In genomic region chr9:89023788-89024187, GRCh38 we compare ENCODE assay signal across 20 cellular contexts. TPM values are rescaled to one million over a fixed set of nuclear protein-coding genes. Genes with fewer than 3 reads are reported as not detected.
DNase-seq lines count a peak whose midpoint lies in the region; TF ChIP-seq lines count a peak whose summit lies in the region.
"Had no signal": no experiment of that assay in that cellular context is flagged by ENCODE, and none has a peak within 500 bp of the region (broad histone marks: within the 10 kb centered on the region; RNA-seq: fewer than 3 reads in every experiment).

No MANE protein-coding gene starts in this region.

- peak overlapping the region in 1 of 7 donors; percentile 46 for H3K27ac Mint-ChIP-seq in CD14-positive monocyte
- H3K27ac Mint-ChIP-seq: activated naive CD8-positive, alpha-beta T cell treated with anti-CD3 and anti-CD28 coated beads, Interleukin-2, amount 10 ng/mL, durations not matched to agents 7 days and 5 days; CD4-positive, alpha-beta memory T cell; memory B cell; natural killer cell had no signal

- H3K9me3 Mint-ChIP-seq in CD14-positive monocyte: peaks cover 0 to 6% (median 0%) of the 10 kb centered on the region in 7 donors
- H3K9me3 Mint-ChIP-seq: activated naive CD8-positive, alpha-beta T cell treated with anti-CD3 and anti-CD28 coated beads, Interleukin-2, amount 10 ng/mL, durations not matched to agents 7 days and 5 days; natural killer cell had no signal

- peaks cover 21% of the 10 kb centered on the region for H3K4me1 Mint-ChIP-seq in CD14-positive monocyte
- H3K4me1 Mint-ChIP-seq: activated naive CD8-positive, alpha-beta T cell treated with anti-CD3 and anti-CD28 coated beads, Interleukin-2, amount 10 ng/mL, durations not matched to agents 7 days and 5 days; CD4-positive, alpha-beta memory T cell; memory B cell had no signal

- TF ChIP-seq CTCF in AG10803 (conservative IDR thresholded peaks at IDR 0.05; ENCODE audit: low read length): no peak
- TF ChIP-seq CTCF in brain microvascular endothelial cell (IDR thresholded peaks at IDR 0.05; ENCODE audit: low read depth, low read length, missing control alignments): no peak
- no peak for TF ChIP-seq CTCF in neutrophil (IDR thresholded peaks at IDR 0.05)
- no peak for TF ChIP-seq CTCF in CD14-positive monocyte (IDR thresholded peaks at IDR 0.05)

- intact Hi-C loops in CD14-positive monocyte (cut with micrococcal nuclease): no loop called here

- no peak overlapping the region for H3K4me3 Mint-ChIP-seq in CD14-positive monocyte
- H3K4me3 Mint-ChIP-seq: activated naive CD8-positive, alpha-beta T cell treated with anti-CD3 and anti-CD28 coated beads, Interleukin-2, amount 10 ng/mL, durations not matched to agents 7 days and 5 days; memory B cell; natural killer cell had no signal

- H3K9me3 ChIP-seq in neutrophil: no peaks in the 10 kb centered on the region

- in situ Hi-C loops in brain microvascular endothelial cell (cut with HindIII; ENCODE audit: low pct_ligation_motif_present, low sequenced_read_pairs): no loop called here

- peak; percentile 10 for DNase-seq in AG10803 (ENCODE audit: low read depth)
- peak; percentile 27 for DNase-seq in MV-4-11 (lab: John Stamatoyannopoulos, UW)
- no peak for DNase-seq in brain microvascular endothelial cell
- no peak for DNase-seq in CD14-positive monocyte (ENCODE audit: low spot score)
- DNase-seq in activated CD4-positive, CD25-positive, alpha-beta regulatory T cell (lab: John Stamatoyannopoulos, UW): no peak
- DNase-seq in NCI-H748 (lab: John Stamatoyannopoulos, UW; ENCODE audit: unreplicated experiment): no peak
- no peak for DNase-seq in NCI-H187 treated with DMSO at 0.1 percent for 48 hours (lab: John Stamatoyannopoulos, UW)
- DNase-seq: activated CD4-positive, alpha-beta T cell treated with anti-CD3 and anti-CD28 coated beads for 1 hour; activated naive CD8-positive, alpha-beta T cell treated with anti-CD3 and anti-CD28 coated beads, Interleukin-2, amount 10 ng/mL, durations not matched to agents 7 days and 5 days; CD4-positive, alpha-beta memory T cell; dermis blood vessel endothelial cell; foreskin melanocyte; natural killer cell; NCI-H69; posterior cingulate gyrus; stimulated activated CD4-positive, alpha-beta T cell treated with anti-CD3 and anti-CD28 coated beads, Interleukin-1b, Interleukin-23, amount 100 ng/mL, for 48 hours; stimulated activated naive CD8-positive, alpha-beta T cell treated with anti-CD3 and anti-CD28 coated beads, Interleukin-15, Interleukin-2, amounts not matched to agents 100 U/mL and 50 U/mL, for 24 hours had no signal

- H3K36me3 Mint-ChIP-seq in CD14-positive monocyte: no peaks in the 10 kb centered on the region
- H3K36me3 Mint-ChIP-seq: activated naive CD8-positive, alpha-beta T cell treated with anti-CD3 and anti-CD28 coated beads, Interleukin-2, amount 10 ng/mL, durations not matched to agents 7 days and 5 days; CD4-positive, alpha-beta memory T cell; memory B cell; natural killer cell had no signal

- H3K4me1 ChIP-seq in neutrophil (ENCODE audit: control insufficient read depth in 1 of 2, insufficient read depth in 1 of 2, low read depth in 1 of 2, low read length in 1 of 2): peaks cover 30 to 39% of the 10 kb centered on the region in 2 experiments

- peaks cover 4 to 15% (median 8%) of the 10 kb centered on the region in 3 donors for H3K27me3 Mint-ChIP-seq in CD14-positive monocyte (ENCODE audit: low read depth in 3 of 3)

- H3K4me3 ChIP-seq in AG10803 (ENCODE audit: low read length) (no peak overlapping the region), brain microvascular endothelial cell (ENCODE audit: low read depth, low read length) (no peak overlapping the region), neutrophil (ENCODE audit: low read depth in 1 of 2, low read length in 1 of 2) (no peak overlapping the region)

- H3K27ac ChIP-seq in brain microvascular endothelial cell (peak overlapping the region; percentile 91), neutrophil (peak overlapping the region; percentile 32)
- H3K27ac ChIP-seq: KMS-11 had no signal

- H3K27me3 ChIP-seq in brain microvascular endothelial cell (replicated peaks) (no peaks in the 10 kb centered on the region), neutrophil (peaks cover 3% of the 10 kb centered on the region)

- peaks cover 4% of the 10 kb centered on the region for H3K36me3 ChIP-seq in brain microvascular endothelial cell (replicated peaks)
- no peaks in the 10 kb centered on the region for H3K36me3 ChIP-seq in neutrophil

RNA-seq across cellular contexts. Expression of gene S1PR3, which starts 32.5 kb away (rescaled TPM):
- polyA plus RNA-seq in CD14-positive monocyte: 10 to 100 TPM; 28.2 to 30.6 TPM
- polyA plus RNA-seq: CD4-positive, alpha-beta memory T cell had no signal

Comparison
In these comparisons a context has a peak if more than half of its experiments do, and no peak if none do; other contexts are left out.
1. DNase-seq: peak in AG10803 (single experiment) and MV-4-11 (single experiment); none in brain microvascular endothelial cell (single experiment), CD14-positive monocyte (single experiment), activated CD4-positive, CD25-positive, alpha-beta regulatory T cell (0 of 4), NCI-H748 (single experiment) and NCI-H187 treated with DMSO at 0.1 percent for 48 hours (single experiment).